Comparison of ENCODE assay signal across 19 cellular contexts in genomic region chr15:44722011-44722410, GRCh38. TPM values are rescaled to one million over a fixed set of nuclear protein-coding genes. Genes with fewer than 3 reads are reported as not detected.
DNase-seq lines count a peak whose midpoint lies in the region; ATAC-seq and TF ChIP-seq lines count a peak whose summit lies in the region.
"Had no signal": no experiment of that assay in that cellular context is flagged by ENCODE, and none has a peak within 500 bp of the region (broad histone marks: within the 10 kb centered on the region; RNA-seq: fewer than 3 reads in every experiment).

No MANE protein-coding gene starts in this region.

- H3K4me3 ChIP-seq in HL-60 (replicated peaks; ENCODE audit: insufficient read depth, low read length): no peak overlapping the region
- H3K4me3 ChIP-seq: right lobe of liver, tibial nerve had no signal

- intact Hi-C loops in activated CD4-positive, alpha-beta T cell treated with anti-CD3 and anti-CD28 coated beads for 36 hours (cut with DNase I, micrococcal nuclease): no loop called here

- no peaks in the 10 kb centered on the region for H3K27me3 Mint-ChIP-seq in activated CD4-positive, alpha-beta T cell treated with anti-CD3 and anti-CD28 coated beads for 36 hours
- H3K27me3 Mint-ChIP-seq in activated CD8-positive, alpha-beta T cell treated with anti-CD3 and anti-CD28 coated beads, Interleukin-2, amount 10 ng/mL, durations not matched to agents 7 days and 5 days (ENCODE audit: low read depth): no peaks in the 10 kb centered on the region
- no peaks in the 10 kb centered on the region for H3K27me3 Mint-ChIP-seq in natural killer cell treated with Interleukin-12 subunit alpha and Interleukin-12 subunit beta and Interleukin-15 and Interleukin-18, amount 100 ng/mL, for 72 hours
- H3K27me3 Mint-ChIP-seq: brain had no signal

- 0 out of 2 replicates have a peak overlapping the region, but pooled peaks have one; percentile 94 for H3K27ac ChIP-seq in HL-60 (replicated peaks)
- H3K27ac ChIP-seq: right lobe of liver had no signal

- H3K36me3 Mint-ChIP-seq in activated CD4-positive, alpha-beta T cell treated with anti-CD3 and anti-CD28 coated beads for 36 hours (ENCODE audit: low read depth): peaks cover 38% of the 10 kb centered on the region
- peaks cover 44% of the 10 kb centered on the region for H3K36me3 Mint-ChIP-seq in activated CD8-positive, alpha-beta T cell treated with anti-CD3 and anti-CD28 coated beads, Interleukin-2, amount 10 ng/mL, durations not matched to agents 7 days and 5 days (ENCODE audit: low read depth)
- peaks cover 19% of the 10 kb centered on the region for H3K36me3 Mint-ChIP-seq in natural killer cell treated with Interleukin-12 subunit alpha and Interleukin-12 subunit beta and Interleukin-15 and Interleukin-18, amount 100 ng/mL, for 72 hours

- TF ChIP-seq CTCF in HL-60 (IDR thresholded peaks at IDR 0.05; ENCODE audit: insufficient read depth, low read length): no peak

- CTCF ChIA-PET in activated CD4-positive, alpha-beta T cell treated with anti-CD3 and anti-CD28 coated beads for 36 hours (lab: Charles Lee): interaction anchor here (0.6 to 17.3 kb wide), 4 partner anchors 9 to 65 kb away, joined by 3 to 209 read pairs (median 4); partner anchors contain the start of gene SPG11
- CTCF ChIA-PET in activated CD8-positive, alpha-beta T cell treated with anti-CD3 and anti-CD28 coated beads, Interleukin-2, amount 10 ng/mL, durations not matched to agents 7 days and 5 days (lab: Charles Lee): interaction anchor here (1.3 to 18.3 kb wide), 4 partner anchors 9 to 54 kb away, joined by 3 to 476 read pairs (median 152); partner anchors contain the start of genes B2M, PATL2, SPG11 and TRIM69
- CTCF ChIA-PET in HEK293T (lab: Yijun Ruan, JAX): no interaction called here

- no peak overlapping the region for H3K4me3 Mint-ChIP-seq in activated CD4-positive, alpha-beta T cell treated with anti-CD3 and anti-CD28 coated beads for 36 hours
- peak overlapping the region; percentile 12 for H3K4me3 Mint-ChIP-seq in activated CD8-positive, alpha-beta T cell treated with anti-CD3 and anti-CD28 coated beads, Interleukin-2, amount 10 ng/mL, durations not matched to agents 7 days and 5 days
- H3K4me3 Mint-ChIP-seq in natural killer cell treated with Interleukin-12 subunit alpha and Interleukin-12 subunit beta and Interleukin-15 and Interleukin-18, amount 100 ng/mL, for 72 hours: peak overlapping the region; percentile 25
- H3K4me3 Mint-ChIP-seq: brain had no signal

- POLR2A ChIA-PET in activated CD4-positive, alpha-beta T cell treated with anti-CD3 and anti-CD28 coated beads for 36 hours (lab: Charles Lee): interaction anchor here (3.8 to 13.9 kb wide), 2 partner anchors 10 to 57 kb away, joined by 33 to 274 read pairs; partner anchors contain the start of genes B2M, PATL2 and SPG11
- POLR2A ChIA-PET in activated CD8-positive, alpha-beta T cell treated with anti-CD3 and anti-CD28 coated beads, Interleukin-2, amount 10 ng/mL, durations not matched to agents 7 days and 5 days (lab: Charles Lee): interaction anchor here (20.7 to 21.4 kb wide), 3 partner anchors 7 to 46 kb away, joined by 1989 to 2005 read pairs (median 2005); partner anchors contain the start of genes B2M, PATL2, SPG11 and TRIM69
- POLR2A ChIA-PET in HEK293T (lab: Yijun Ruan, JAX): no interaction called here

- H3K4me1 Mint-ChIP-seq in activated CD4-positive, alpha-beta T cell treated with anti-CD3 and anti-CD28 coated beads for 36 hours: peaks cover 86% of the 10 kb centered on the region
- peaks cover 89% of the 10 kb centered on the region for H3K4me1 Mint-ChIP-seq in activated CD8-positive, alpha-beta T cell treated with anti-CD3 and anti-CD28 coated beads, Interleukin-2, amount 10 ng/mL, durations not matched to agents 7 days and 5 days (ENCODE audit: low read depth)
- peaks cover 72 to 85% of the 10 kb centered on the region in 2 donors for H3K4me1 Mint-ChIP-seq in natural killer cell treated with Interleukin-12 subunit alpha and Interleukin-12 subunit beta and Interleukin-15 and Interleukin-18, amount 100 ng/mL, for 72 hours (ENCODE audit: low read depth in 2 of 2)

- no peak for ATAC-seq in activated CD4-positive, alpha-beta T cell treated with anti-CD3 and anti-CD28 coated beads for 36 hours
- ATAC-seq in activated CD8-positive, alpha-beta T cell treated with anti-CD3 and anti-CD28 coated beads, Interleukin-2, amount 10 ng/mL, durations not matched to agents 7 days and 5 days: no peak
- ATAC-seq in natural killer cell treated with Interleukin-12 subunit alpha and Interleukin-12 subunit beta and Interleukin-15 and Interleukin-18, amount 100 ng/mL, for 72 hours: no peak
- no peak for ATAC-seq in HG03159 (IDR thresholded peaks at IDR 0.05; ENCODE audit: unreplicated experiment)
- ATAC-seq: activated CD4-positive, CD25-positive, alpha-beta regulatory T cell treated with anti-CD3 and anti-CD28 coated beads, Interleukin-2, amount 50 U/mL, for 24 hours; right lobe of liver had no signal

- DNase-seq in activated CD4-positive, alpha-beta T cell treated with anti-CD3 and anti-CD28 coated beads for 36 hours: no peak
- no peak for DNase-seq in activated CD4-positive, alpha-beta T cell treated with anti-CD3 and anti-CD28 coated beads for 4 hours
- DNase-seq in HL-60 (ENCODE audit: low read depth in 1 of 2, low spot score in 1 of 2) (no peak), HEK293T (ENCODE audit: extremely low spot score) (no peak), NCI-H524 treated with DMSO at 0.1 percent for 48 hours (lab: John Stamatoyannopoulos, UW) (no peak)
- DNase-seq in activated CD8-positive, alpha-beta T cell treated with anti-CD3 and anti-CD28 coated beads, Interleukin-2, amount 10 ng/mL, durations not matched to agents 7 days and 5 days: no peak
- no peak for DNase-seq in natural killer cell treated with Interleukin-12 subunit alpha and Interleukin-12 subunit beta and Interleukin-15 and Interleukin-18, amount 100 ng/mL, for 72 hours (ENCODE audit: low spot score)
- DNase-seq: activated effector memory CD4-positive, alpha-beta T cell treated with Interleukin-2 at 50 U/mL for 16 hours; HCEC 1CT; mammary epithelial cell; MV-4-11; NCI-H748 treated with DMSO at 0.1 percent for 48 hours; right lobe of liver had no signal

- H3K9me3 Mint-ChIP-seq in activated CD4-positive, alpha-beta T cell treated with anti-CD3 and anti-CD28 coated beads for 36 hours (ENCODE audit: low read depth): no peaks in the 10 kb centered on the region
- H3K9me3 Mint-ChIP-seq in activated CD8-positive, alpha-beta T cell treated with anti-CD3 and anti-CD28 coated beads, Interleukin-2, amount 10 ng/mL, durations not matched to agents 7 days and 5 days (ENCODE audit: insufficient read depth): no peaks in the 10 kb centered on the region
- no peaks in the 10 kb centered on the region for H3K9me3 Mint-ChIP-seq in natural killer cell treated with Interleukin-12 subunit alpha and Interleukin-12 subunit beta and Interleukin-15 and Interleukin-18, amount 100 ng/mL, for 72 hours
- H3K9me3 Mint-ChIP-seq: brain had no signal

- peak overlapping the region; percentile 98 for H3K27ac Mint-ChIP-seq in activated CD4-positive, alpha-beta T cell treated with anti-CD3 and anti-CD28 coated beads for 36 hours
- peak overlapping the region; percentile 94 for H3K27ac Mint-ChIP-seq in activated CD8-positive, alpha-beta T cell treated with anti-CD3 and anti-CD28 coated beads, Interleukin-2, amount 10 ng/mL, durations not matched to agents 7 days and 5 days
- H3K27ac Mint-ChIP-seq in natural killer cell treated with Interleukin-12 subunit alpha and Interleukin-12 subunit beta and Interleukin-15 and Interleukin-18, amount 100 ng/mL, for 72 hours: peak overlapping the region; percentile 99
- H3K27ac Mint-ChIP-seq: brain had no signal

- no peaks in the 10 kb centered on the region for H3K27me3 ChIP-seq in HL-60 (ENCODE audit: insufficient read depth, poor library complexity, severe bottlenecking)
- H3K27me3 ChIP-seq: right lobe of liver, tibial nerve had no signal

TF ChIP-seq in HEK293T, 16 proteins besides CTCF, POLR2A, EP300 and RAD21 (continues in another document):
- TF ChIP-seq TARDBP (IDR thresholded peaks at IDR 0.05): no peak
- no peak for TF ChIP-seq FOXA1 (IDR thresholded peaks at IDR 0.05)
- no peak for TF ChIP-seq LEF1 (IDR thresholded peaks at IDR 0.05; ENCODE audit: borderline replicate concordance)
- no peak for TF ChIP-seq SP1 (IDR thresholded peaks at IDR 0.05)
- TF ChIP-seq FOXK2 (IDR thresholded peaks at IDR 0.05): no peak
- no peak for TF ChIP-seq ZNF384 (IDR thresholded peaks at IDR 0.05)

RNA-seq across cellular contexts. Expression of gene B2M, which starts 10.7 kb away (rescaled TPM):
- 1,000 to 10,000 TPM; 5,181 to 7,416 TPM for total RNA-seq in activated CD4-positive, alpha-beta T cell treated with anti-CD3 and anti-CD28 coated beads for 36 hours
- total RNA-seq in activated CD8-positive, alpha-beta T cell treated with anti-CD3 and anti-CD28 coated beads, Interleukin-2, amount 10 ng/mL, durations not matched to agents 7 days and 5 days: 1,000 to 10,000 TPM; 6,300 to 6,473 TPM
- total RNA-seq in natural killer cell treated with Interleukin-12 subunit alpha and Interleukin-12 subunit beta and Interleukin-15 and Interleukin-18, amount 100 ng/mL, for 72 hours: 1,000 to 10,000 TPM; 2,989 to 7,967 TPM

RNA-seq across cellular contexts. Expression of gene PATL2, which starts 10.9 kb away (rescaled TPM):
- total RNA-seq in activated CD4-positive, alpha-beta T cell treated with anti-CD3 and anti-CD28 coated beads for 36 hours: 10 to 100 TPM; 11.2 to 14.1 TPM
- total RNA-seq in activated CD8-positive, alpha-beta T cell treated with anti-CD3 and anti-CD28 coated beads, Interleukin-2, amount 10 ng/mL, durations not matched to agents 7 days and 5 days: 10 to 100 TPM; 27.4 to 29.6 TPM
- total RNA-seq in natural killer cell treated with Interleukin-12 subunit alpha and Interleukin-12 subunit beta and Interleukin-15 and Interleukin-18, amount 100 ng/mL, for 72 hours: 10 to 100 TPM; 13.0 to 19.1 TPM
- total RNA-seq: A172, epithelial cell of proximal tubule, mammary epithelial cell had no signal

RNA-seq across cellular contexts. Expression of gene TRIM69, which starts 14.3 kb away (rescaled TPM):
- 10 to 100 TPM; 65.8 to 67.9 TPM for total RNA-seq in activated CD4-positive, alpha-beta T cell treated with anti-CD3 and anti-CD28 coated beads for 36 hours
- total RNA-seq in activated CD8-positive, alpha-beta T cell treated with anti-CD3 and anti-CD28 coated beads, Interleukin-2, amount 10 ng/mL, durations not matched to agents 7 days and 5 days: 10 to 100 TPM; 53.0 to 59.5 TPM
- 10 to 100 TPM; 28.8 to 33.9 TPM for total RNA-seq in natural killer cell treated with Interleukin-12 subunit alpha and Interleukin-12 subunit beta and Interleukin-15 and Interleukin-18, amount 100 ng/mL, for 72 hours

RNA-seq across cellular contexts. Expression of gene SPG11, which starts 58.5 kb away (rescaled TPM):
- 10 to 100 TPM; 76.2 to 88.7 TPM for total RNA-seq in activated CD4-positive, alpha-beta T cell treated with anti-CD3 and anti-CD28 coated beads for 36 hours
- total RNA-seq in activated CD8-positive, alpha-beta T cell treated with anti-CD3 and anti-CD28 coated beads, Interleukin-2, amount 10 ng/mL, durations not matched to agents 7 days and 5 days: 10 to 100 TPM; 73.8 to 75.8 TPM
- total RNA-seq in natural killer cell treated with Interleukin-12 subunit alpha and Interleukin-12 subunit beta and Interleukin-15 and Interleukin-18, amount 100 ng/mL, for 72 hours: 100 to 1,000 TPM in 1 of 2 donors, 10 to 100 TPM in 1; 86.2 to 114 TPM
